In the genomic region with DNA sequence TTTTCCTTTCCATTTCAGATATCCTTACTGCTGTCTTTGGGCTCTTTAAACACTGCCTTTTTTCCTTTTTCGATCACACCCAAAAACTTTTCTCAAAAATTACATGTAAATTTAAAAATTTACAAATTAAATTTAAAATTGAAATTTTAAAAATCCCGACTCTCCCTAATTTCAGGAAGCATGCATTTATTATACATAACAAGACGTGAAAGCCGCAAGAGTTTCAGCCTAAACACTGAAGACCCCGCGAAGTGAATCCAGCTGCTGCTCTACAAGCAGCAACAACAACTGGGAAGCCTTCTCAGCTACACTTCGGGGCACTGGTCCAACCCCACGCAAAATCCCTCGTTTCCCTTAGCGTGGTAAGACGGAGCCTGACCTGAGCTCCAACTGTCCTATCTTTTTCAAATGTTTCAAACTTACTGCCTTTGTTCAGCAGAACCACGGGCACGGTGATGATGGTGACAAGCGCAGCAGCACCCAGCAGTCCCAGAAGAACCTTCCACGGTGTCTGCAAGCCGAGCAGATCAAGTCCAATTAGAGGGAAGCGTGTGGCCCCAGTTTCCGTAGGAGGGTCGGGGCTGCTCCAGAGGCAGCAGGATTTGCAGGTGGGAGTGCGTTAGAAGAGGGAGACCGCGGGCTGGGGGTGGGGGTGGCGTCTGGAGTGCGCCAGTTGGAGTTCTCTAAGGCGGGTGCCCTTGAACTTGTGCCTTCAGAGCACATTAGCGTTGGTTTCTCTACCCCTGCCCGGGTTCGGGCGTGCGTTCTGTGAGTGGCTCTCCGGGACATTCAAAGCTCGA, we compare ENCODE assay signal across 9 cellular contexts. TPM values are rescaled to one million over a fixed set of nuclear protein-coding genes. Genes with fewer than 3 reads are reported as not detected.
DNase-seq lines count a peak whose midpoint lies in the region; ATAC-seq and TF ChIP-seq lines count a peak whose summit lies in the region.
"Had no signal": no experiment of that assay in that cellular context is flagged by ENCODE, and none has a peak within 500 bp of the region (broad histone marks: within the 10 kb centered on the region; RNA-seq: fewer than 3 reads in every experiment).

No MANE protein-coding gene starts in this region.

- CTCF ChIA-PET in GM10248 (lab: Yijun Ruan, JAX) = interaction anchor here (1.3 to 1.5 kb wide), 3 partner anchors 14 to 53 kb away, joined by 3 to 7 read pairs (median 4); no protein-coding TSS in a partner anchor
- CTCF ChIA-PET in SK-N-SH (lab: Yijun Ruan, JAX) = no interaction called here

- peak overlapping the region; percentile 56 to 64 for H3K4me3 ChIP-seq in SK-N-SH (ENCODE audit: low read depth in 2 of 2, low read length in 1 of 2)
- H3K4me3 ChIP-seq in dorsolateral prefrontal cortex = peak overlapping the region; percentile 27 to 72 (median 56)
- H3K4me3 ChIP-seq: K562 had no signal

- no peaks in the 10 kb centered on the region for H3K79me2 ChIP-seq in SK-N-SH (ENCODE audit: insufficient read depth)

- H3K4me1 Mint-ChIP-seq in mesothelial cell of epicardium = peaks cover 43% of the 10 kb centered on the region
- peaks cover 41% of the 10 kb centered on the region for H3K4me1 Mint-ChIP-seq in type B pancreatic cell (ENCODE audit: unreplicated experiment)

- H3K27me3 ChIP-seq in SK-N-SH (ENCODE audit: insufficient read depth) (no peaks in the 10 kb centered on the region), dorsolateral prefrontal cortex (peaks cover 0 to 27% (median 7%) of the 10 kb centered on the region in 45 donors)

- peaks cover 0 to 44% of the 10 kb centered on the region in 2 experiments; a peak in 3 of 4 replicates for H3K4me1 ChIP-seq in SK-N-SH (ENCODE audit: control insufficient read depth in 1 of 2, insufficient read depth in 2 of 2, low read depth in 1 of 2, low read length in 1 of 2)

- POLR2A ChIA-PET in GM10248 (lab: Yijun Ruan, JAX) = no interaction called here
- POLR2A ChIA-PET in SK-N-SH (lab: Yijun Ruan, JAX) = no interaction called here

- 77% methylated on average over 17 of the region's 32 CpGs for WGBS in SK-N-SH (ENCODE audit: low lambda C conversion rate)

- H3K9me3 Mint-ChIP-seq in mesothelial cell of epicardium (peaks cover 11% of the 10 kb centered on the region), type B pancreatic cell (peaks cover 9% of the 10 kb centered on the region)

- peak overlapping the region; percentile 69 for H3K4me3 Mint-ChIP-seq in mesothelial cell of epicardium
- H3K4me3 Mint-ChIP-seq in type B pancreatic cell = peak overlapping the region; percentile 91

- no peak for ATAC-seq in GM18858 (IDR thresholded peaks at IDR 0.05; ENCODE audit: unreplicated experiment)
- ATAC-seq in GM21529 (IDR thresholded peaks at IDR 0.05; ENCODE audit: unreplicated experiment) = no peak
- ATAC-seq: K562 had no signal

- intact Hi-C loops in dorsolateral prefrontal cortex (cut with DNase I) = no loop called here

- DNase-seq in GM10248 (ENCODE audit: extremely low spot score) (peak; percentile 20), SK-N-SH (peak; percentile 10), dorsolateral prefrontal cortex (no peak), mesothelial cell of epicardium (ENCODE audit: low spot score in 2 of 2, unreplicated experiment in 2 of 2) (no peak), type B pancreatic cell (ENCODE audit: extremely low spot score, unreplicated experiment) (no peak), MV-4-11 (lab: John Stamatoyannopoulos, UW) (no peak)

- TF ChIP-seq CTCF in GM10248 (IDR thresholded peaks at IDR 0.05; ENCODE audit: control extremely low read depth, extremely low read depth, low read depth, missing control alignments) = no peak
- TF ChIP-seq CTCF in SK-N-SH (IDR thresholded peaks at IDR 0.05) = no peak
- no peak for TF ChIP-seq CTCF in dorsolateral prefrontal cortex (IDR thresholded peaks at IDR 0.05 in 54 of 56, conservative IDR thresholded peaks at IDR 0.05 in 2 of 56; ENCODE audit: low read depth in 1 of 56, partially characterized antibody in 56 of 56)
- TF ChIP-seq CTCF in mesothelial cell of epicardium (IDR thresholded peaks at IDR 0.05; ENCODE audit: unreplicated experiment) = no peak
- no peak for TF ChIP-seq CTCF in type B pancreatic cell (conservative IDR thresholded peaks at IDR 0.05)

- H4K20me1 ChIP-seq in SK-N-SH (ENCODE audit: insufficient read depth) = no peaks in the 10 kb centered on the region

- H3K27ac ChIP-seq in SK-N-SH (ENCODE audit: low read depth in 2 of 2, low read length in 1 of 2) (peak overlapping the region in 1 of 2 experiments; percentile 52; a peak in 1 of 4 replicates), dorsolateral prefrontal cortex (no peak overlapping the region)

- peaks cover 17% of the 10 kb centered on the region for H3F3A ChIP-seq in SK-N-SH (replicated peaks; ENCODE audit: insufficient read depth)

- no peak for TF ChIP-seq RAD21 in SK-N-SH (IDR thresholded peaks at IDR 0.05; ENCODE audit: low read length)

- H3K9me2 ChIP-seq in SK-N-SH = no peaks in the 10 kb centered on the region

- H3K36me3 Mint-ChIP-seq in mesothelial cell of epicardium (peaks cover 2% of the 10 kb centered on the region), type B pancreatic cell (peaks cover 3% of the 10 kb centered on the region)

- peak overlapping the region; percentile 49 for H3K9ac ChIP-seq in SK-N-SH

- H2AFZ ChIP-seq in SK-N-SH (ENCODE audit: low read depth) = peak overlapping the region; percentile 84

- no peaks in the 10 kb centered on the region for H3K9me3 ChIP-seq in SK-N-SH

- H3K27me3 Mint-ChIP-seq in mesothelial cell of epicardium (ENCODE audit: low read depth) (peaks cover 31% of the 10 kb centered on the region), type B pancreatic cell (peaks cover 43% of the 10 kb centered on the region)

- peak overlapping the region; percentile 83 for H3K4me2 ChIP-seq in SK-N-SH

- no peak for TF ChIP-seq EP300 in SK-N-SH (IDR thresholded peaks at IDR 0.05; ENCODE audit: borderline replicate concordance in 1 of 2, low read depth in 1 of 2, low read length in 1 of 2)

- H3K27ac Mint-ChIP-seq in mesothelial cell of epicardium (peak overlapping the region; percentile 47), type B pancreatic cell (peak overlapping the region; percentile 82)

- no peaks in the 10 kb centered on the region for H3K36me3 ChIP-seq in SK-N-SH (replicated peaks in 1 of 2; ENCODE audit: control insufficient read depth in 1 of 2, insufficient read depth in 2 of 2, low read length in 1 of 2)

TF ChIP-seq in SK-N-SH, 30 proteins besides CTCF, POLR2A, EP300 and RAD21:
- TF ChIP-seq NRF1 (IDR thresholded peaks at IDR 0.05; ENCODE audit: low read depth, low read length) = no peak
- TF ChIP-seq YY1 (IDR thresholded peaks at IDR 0.05; ENCODE audit: low read depth) = no peak
- TF ChIP-seq FOSL2 (IDR thresholded peaks at IDR 0.05; ENCODE audit: borderline replicate concordance, low read depth) = no peak
- TF ChIP-seq, protein P1, sequence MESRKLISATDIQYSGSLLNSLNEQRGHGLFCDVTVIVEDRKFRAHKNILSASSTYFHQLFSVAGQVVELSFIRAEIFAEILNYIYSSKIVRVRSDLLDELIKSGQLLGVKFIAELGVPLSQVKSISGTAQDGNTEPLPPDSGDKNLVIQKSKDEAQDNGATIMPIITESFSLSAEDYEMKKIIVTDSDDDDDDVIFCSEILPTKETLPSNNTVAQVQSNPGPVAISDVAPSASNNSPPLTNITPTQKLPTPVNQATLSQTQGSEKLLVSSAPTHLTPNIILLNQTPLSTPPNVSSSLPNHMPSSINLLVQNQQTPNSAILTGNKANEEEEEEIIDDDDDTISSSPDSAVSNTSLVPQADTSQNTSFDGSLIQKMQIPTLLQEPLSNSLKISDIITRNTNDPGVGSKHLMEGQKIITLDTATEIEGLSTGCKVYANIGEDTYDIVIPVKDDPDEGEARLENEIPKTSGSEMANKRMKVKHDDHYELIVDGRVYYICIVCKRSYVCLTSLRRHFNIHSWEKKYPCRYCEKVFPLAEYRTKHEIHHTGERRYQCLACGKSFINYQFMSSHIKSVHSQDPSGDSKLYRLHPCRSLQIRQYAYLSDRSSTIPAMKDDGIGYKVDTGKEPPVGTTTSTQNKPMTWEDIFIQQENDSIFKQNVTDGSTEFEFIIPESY (IDR thresholded peaks at IDR 0.05; ENCODE audit: borderline replicate concordance, low read depth) = no peak
- no peak for TF ChIP-seq GATA2 (CRISPR knock-in tag; IDR thresholded peaks at IDR 0.05)

RNA-seq across cellular contexts. Expression of gene DPP4, which starts 0.8 kb away (rescaled TPM):
- 4.8 and 5.0 TPM in 2 replicates for polyA plus RNA-seq in SK-N-SH (2012; rRNA removed)
- 6.3 and 6.7 TPM in 2 replicates for polyA plus RNA-seq in SK-N-SH (2012; cell fraction: cytosol; rRNA removed)
- polyA plus RNA-seq in SK-N-SH (2012; cell fraction: nucleus; rRNA removed) = 1.8 and 4.1 TPM in 2 replicates
- total RNA-seq in dorsolateral prefrontal cortex (10 to 100 TPM in 4 of 120 experiments, 1 to 10 TPM in 116; 2.0 to 17.4 (median 5.3) TPM), mesothelial cell of epicardium (7.2 to 8.2 TPM (median 7.6 TPM) in 3 replicates), type B pancreatic cell (ENCODE audit: low replicate concordance) (55.9 and 89.4 TPM in 2 replicates)
- polyA plus RNA-seq: K562 had no signal

Comparison
In these comparisons a context has a peak if more than half of its experiments do, and no peak if none do; other contexts are left out.
1. DNase-seq: peak in GM10248 (single experiment) and SK-N-SH (single experiment); none in dorsolateral prefrontal cortex (0 of 10), mesothelial cell of epicardium (0 of 2), type B pancreatic cell (single experiment) and MV-4-11 (single experiment).